8 cellular contexts compared by ENCODE assay signal in the genomic region with DNA sequence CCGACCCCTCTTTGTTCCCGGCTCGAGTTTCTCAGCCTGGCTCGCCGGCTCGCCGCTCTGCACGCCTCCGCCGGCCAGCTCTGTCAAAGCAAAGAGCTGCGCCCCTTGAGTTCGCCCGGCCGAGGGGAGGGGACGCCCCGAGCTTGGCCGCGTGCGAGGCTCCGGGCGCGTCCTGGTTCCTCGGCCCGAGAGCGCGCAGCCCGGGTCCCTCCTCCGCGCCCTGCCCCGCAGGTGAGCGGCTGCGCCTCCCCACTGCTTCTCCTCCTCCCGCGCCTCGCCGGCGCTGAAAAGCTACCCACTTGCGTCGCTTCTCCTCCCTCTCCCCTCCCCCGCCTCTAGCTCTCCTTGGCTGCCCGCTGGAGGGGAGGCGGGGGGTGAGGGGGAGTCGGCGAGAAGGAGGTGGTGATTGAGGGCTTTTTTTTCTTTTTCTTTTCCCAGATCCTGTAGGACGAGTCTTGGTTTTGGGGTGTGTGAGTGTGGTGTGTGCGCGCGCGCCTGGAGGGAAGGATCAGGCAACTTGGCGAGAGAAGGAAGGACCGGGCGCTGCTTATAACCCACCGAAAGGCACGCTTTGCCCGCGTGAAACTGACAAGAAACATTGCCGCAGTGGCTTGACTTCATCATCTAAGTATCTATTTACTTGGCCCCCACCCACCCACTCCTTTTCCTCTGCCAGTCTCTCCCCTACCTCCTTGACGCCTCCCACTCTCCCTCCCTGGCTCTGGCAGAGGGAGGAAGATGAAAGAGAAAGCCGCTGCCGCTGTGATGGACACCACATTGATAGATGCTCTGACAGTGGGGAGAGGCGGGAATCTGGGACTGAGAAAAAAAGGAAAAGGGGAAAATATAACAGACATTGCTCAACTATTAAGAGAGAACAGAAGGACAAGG. TPM values are rescaled to one million over a fixed set of nuclear protein-coding genes. Genes with fewer than 3 reads are reported as not detected.
DNase-seq lines count a peak whose midpoint lies in the region; ATAC-seq, FAIRE-seq and TF ChIP-seq lines count a peak whose summit lies in the region.

Gene LEF1, minus strand, starts transcription at position 261 of the 891 bp plus-strand sequence. CDS start 1,165 bp downstream, outside the sequence.

- WGBS in hepatocyte (ENCODE audit: low lambda C conversion rate, missing lambda C conversion rate): under 1% methylated on average over 46 of the region's 61 CpGs

- peak within 1 kb of the TSS; percentile 97 for H3K4me2 ChIP-seq in hepatocyte

- DNase-seq in NCI-H345 (lab: John Stamatoyannopoulos, UW) (peak; percentile 14), NCI-H345 treated with DMSO at 0.1 percent for 48 hours (lab: John Stamatoyannopoulos, UW; ENCODE audit: unreplicated experiment) (no peak), SK-N-DZ (ENCODE audit: low spot score) (peak; percentile 67), hepatocyte (ENCODE audit: low spot score) (peak; percentile 78), frontal cortex (ENCODE audit: low spot score in 2 of 2) (no peak)

- H3K27ac Mint-ChIP-seq in activated naive CD8-positive, alpha-beta T cell: peak within 1 kb of the TSS; percentile 98

- H3K9me3 ChIP-seq in hepatocyte (ENCODE audit: low read depth): no peaks in the 10 kb centered on the region

- H3K27ac ChIP-seq in hepatocyte (peak within 1 kb of the TSS; percentile 68), skin epidermis (peak within 1 kb of the TSS in 20 of 21 experiments; percentile 0 to 87 (median 65))

- peak within 1 kb of the TSS; percentile 99 for H3K4me3 Mint-ChIP-seq in activated naive CD8-positive, alpha-beta T cell

- no peaks in the 10 kb centered on the region for H4K20me1 ChIP-seq in hepatocyte (ENCODE audit: insufficient read depth, poor library complexity, severe bottlenecking)

- H3K4me3 ChIP-seq in hepatocyte (peak within 1 kb of the TSS; percentile 80), skin epidermis (peak within 1 kb of the TSS; percentile 49 to 61 (median 54))

- H2AFZ ChIP-seq in hepatocyte: peak within 1 kb of the TSS; percentile 82

- peaks cover 3% of the 10 kb centered on the region for H3K36me3 Mint-ChIP-seq in activated naive CD8-positive, alpha-beta T cell

- no peaks in the 10 kb centered on the region for H3K9me2 ChIP-seq in hepatocyte (replicated peaks; ENCODE audit: insufficient read depth)

- TF ChIP-seq CTCF in hepatocyte (IDR thresholded peaks at IDR 0.05; ENCODE audit: poor library complexity): no peak

- no peaks in the 10 kb centered on the region for H3K36me3 ChIP-seq in hepatocyte (replicated peaks; ENCODE audit: insufficient read depth, low read depth)

- H3K4me1 Mint-ChIP-seq in activated naive CD8-positive, alpha-beta T cell (ENCODE audit: low read depth): peaks cover 38% of the 10 kb centered on the region

- no peak for FAIRE-seq in frontal cortex (lab: Jason Lieb, UNC)

- no peaks in the 10 kb centered on the region for H3K27me3 Mint-ChIP-seq in activated naive CD8-positive, alpha-beta T cell

- H3K9me3 Mint-ChIP-seq in activated naive CD8-positive, alpha-beta T cell (ENCODE audit: low read depth): no peaks in the 10 kb centered on the region

- peak; percentile 43 for ATAC-seq in HG03354 (IDR thresholded peaks at IDR 0.05; ENCODE audit: poor library complexity, severe bottlenecking, unreplicated experiment)

- peaks cover 7% of the 10 kb centered on the region for H3K4me1 ChIP-seq in hepatocyte (ENCODE audit: insufficient read depth)

- H3K27me3 ChIP-seq in hepatocyte: peaks cover 64% of the 10 kb centered on the region

- H3K79me2 ChIP-seq in hepatocyte: peaks cover 15% of the 10 kb centered on the region

RNA-seq across cellular contexts. Expression of gene LEF1, which starts in this region (rescaled TPM):
- polyA plus RNA-seq in SK-N-DZ (2014; cell fraction: cytosol; rRNA removed): 18.9 and 25.0 TPM in 2 replicates
- 15.0 and 20.2 TPM in 2 replicates for polyA plus RNA-seq in SK-N-DZ (2014; cell fraction: nucleus; rRNA removed)
- 7.5 and 8.6 TPM in 2 replicates for total RNA-seq in hepatocyte
- 7.6 and 10.4 TPM in 2 replicates for polyA plus RNA-seq in hepatocyte
- total RNA-seq in frontal cortex: 6.1 TPM

Comparison
In these comparisons a context has a peak if more than half of its experiments do, and no peak if none do; other contexts are left out.
1. DNase-seq: peak in NCI-H345 (single experiment), SK-N-DZ (single experiment) and hepatocyte (single experiment); none in NCI-H345 treated with DMSO at 0.1 percent for 48 hours (single experiment) and frontal cortex (0 of 2).